8 cellular contexts compared by ENCODE assay signal in genomic region chr15:45349671-45350070, GRCh38. TPM values are rescaled to one million over a fixed set of nuclear protein-coding genes. Genes with fewer than 3 reads are reported as not detected.
"Had no signal": no experiment of that assay in that cellular context is flagged by ENCODE, and none has a peak within 500 bp of the region (broad histone marks: within the 10 kb centered on the region; RNA-seq: fewer than 3 reads in every experiment).

No MANE protein-coding gene starts in this region.

- H3K9me3 Mint-ChIP-seq: IgD-negative memory B cell had no signal

- ATAC-seq: HepG2 had no signal

- H3K27ac ChIP-seq: HL-60 had no signal

- DNase-seq: IMR-90, KBM-7, KG1 had no signal

- H3K36me3 Mint-ChIP-seq: IgD-negative memory B cell had no signal

- H3K4me1 Mint-ChIP-seq: IgD-negative memory B cell had no signal

- FAIRE-seq: HepG2, HTR-8/SVneo had no signal

- H3K4me3 Mint-ChIP-seq: IgD-negative memory B cell had no signal

RNA-seq across cellular contexts. Expression of gene GATM, which starts 28.7 kb away (rescaled TPM):
- total RNA-seq: HT1080 had no signal
